ENCODE assay signal across 1 cellular context in genomic region chr20:25195014-25195961, GRCh38.
A peak's percentile ranks its signal among the peaks of the same experiment; 100 is the strongest.
TF ChIP-seq lines count a peak whose summit lies in the region.

TSS of gene ENTPD6 (plus strand) at chr20:25195712. CDS start at chr20:25206537, 10,825 bp downstream.

TF ChIP-seq in K562, 482 proteins besides CTCF, POLR2A, EP300 and RAD21 (continued from another document and continues in another):
- TF ChIP-seq CGGBP1 (CRISPR knock-in tag; IDR thresholded peaks at IDR 0.05): no peak
- no peak for TF ChIP-seq ZNF143 (CRISPR knock-in tag; IDR thresholded peaks at IDR 0.05)
- TF ChIP-seq NCOA2 (IDR thresholded peaks at IDR 0.05; ENCODE audit: partially characterized antibody in 2 of 2): no peak
- TF ChIP-seq IFI16 (CRISPR knock-in tag; IDR thresholded peaks at IDR 0.05): no peak
- peak; percentile 97 for TF ChIP-seq ZBTB2 (IDR thresholded peaks at IDR 0.05)
- peak; percentile 49 for TF ChIP-seq TBP (optimal IDR thresholded peaks at IDR 0.05; ENCODE audit: low read depth, low read length)
- peak; percentile 94 to 97 for TF ChIP-seq MNT (conservative IDR thresholded peaks at IDR 0.05)
- peak; percentile 77; the same call in 1 of the 2 replicates for TF ChIP-seq PHF8 (IDR thresholded peaks at IDR 0.05; ENCODE audit: borderline replicate concordance, low read length)
- TF ChIP-seq SLC30A9 (CRISPR knock-in tag; IDR thresholded peaks at IDR 0.05): no peak
- no peak for TF ChIP-seq CHD2 (IDR thresholded peaks at IDR 0.05; ENCODE audit: low read depth, low read length)
- peak; percentile 83 for TF ChIP-seq POLR2B (IDR thresholded peaks at IDR 0.05; ENCODE audit: low read depth, partially characterized antibody)
- peak; percentile 32; the same call in 1 of the 2 replicates for TF ChIP-seq ZNF740 (CRISPR knock-in tag; IDR thresholded peaks at IDR 0.05)
- TF ChIP-seq ZNF740 (tag; IDR thresholded peaks at IDR 0.05): peak in 1 of 2 experiments; percentile 42; a peak in 1 of 4 replicates
- no peak for TF ChIP-seq ZNF668 (CRISPR knock-in tag; IDR thresholded peaks at IDR 0.05)
- TF ChIP-seq ZNF79 (CRISPR knock-in tag; IDR thresholded peaks at IDR 0.05; ENCODE audit: low read depth): no peak
- TF ChIP-seq EP400 (IDR thresholded peaks at IDR 0.05): peak; percentile 79
- TF ChIP-seq RHOXF2B (CRISPR knock-in tag; conservative IDR thresholded peaks at IDR 0.05): no peak
- TF ChIP-seq NKRF (IDR thresholded peaks at IDR 0.05; ENCODE audit: borderline replicate concordance): 0 out of 2 replicates have a peak, but pooled peaks have one; percentile 14
- peak; percentile 44; the same call in 1 of the 2 replicates for TF ChIP-seq SUPT5H (IDR thresholded peaks at IDR 0.05)
- 0 out of 2 replicates have a peak, but pooled peaks have one; percentile 3 for TF ChIP-seq JUND (IDR thresholded peaks at IDR 0.05; ENCODE audit: borderline replicate concordance, low read depth, low read length)
- no peak for TF ChIP-seq JUND (tag; IDR thresholded peaks at IDR 0.05; ENCODE audit: borderline replicate concordance, low read depth, low read length)
- no peak for TF ChIP-seq ZNF561 (CRISPR knock-in tag; conservative IDR thresholded peaks at IDR 0.05)
- peak; percentile 31 for TF ChIP-seq POU5F1 (IDR thresholded peaks at IDR 0.05; ENCODE audit: borderline replicate concordance, low read depth, low read length, partially characterized antibody)
- TF ChIP-seq MEIS2 (IDR thresholded peaks at IDR 0.05; ENCODE audit: partially characterized antibody): peak; percentile 94
- TF ChIP-seq AFF4 (CRISPR knock-in tag; IDR thresholded peaks at IDR 0.05): no peak
- TF ChIP-seq HDAC1 (IDR thresholded peaks at IDR 0.05): 0 out of 4 replicates have a peak, but pooled peaks of 1 of the 2 experiments have one; percentile 60
- TF ChIP-seq RB1 (IDR thresholded peaks at IDR 0.05; ENCODE audit: low read depth): peak; percentile 31; the same call in 1 of the 2 replicates
- TF ChIP-seq GTF2E2 (tag; IDR thresholded peaks at IDR 0.05): no peak
- TF ChIP-seq MGA (IDR thresholded peaks at IDR 0.05): peak; percentile 77
- TF ChIP-seq SRSF9 (IDR thresholded peaks at IDR 0.05; ENCODE audit: borderline replicate concordance, low read depth, low read length): no peak
- no peak for TF ChIP-seq DLX4 (CRISPR knock-in tag; IDR thresholded peaks at IDR 0.05)
- no peak for TF ChIP-seq BCOR (IDR thresholded peaks at IDR 0.05)
- 0 out of 2 replicates have a peak, but pooled peaks have one; percentile 61 for TF ChIP-seq GATAD2A (IDR thresholded peaks at IDR 0.05)
- TF ChIP-seq TAL1 (IDR thresholded peaks at IDR 0.05): no peak
- TF ChIP-seq TGIF2 (CRISPR knock-in tag; IDR thresholded peaks at IDR 0.05): no peak
- no peak for TF ChIP-seq ETV6 (IDR thresholded peaks at IDR 0.05; ENCODE audit: borderline replicate concordance in 1 of 2, low read depth in 2 of 2, low read length in 1 of 2)
- no peak for TF ChIP-seq ETV6 (CRISPR knock-in tag; IDR thresholded peaks at IDR 0.05; ENCODE audit: borderline replicate concordance)
- 0 out of 2 replicates have a peak, but pooled peaks have one; percentile 16 for TF ChIP-seq SAFB (IDR thresholded peaks at IDR 0.05; ENCODE audit: borderline replicate concordance, low read depth, low read length)
- no peak for TF ChIP-seq HNRNPK (IDR thresholded peaks at IDR 0.05; ENCODE audit: low read depth, low read length, poor library complexity, severe bottlenecking)
- TF ChIP-seq ZNF583 (CRISPR knock-in tag; IDR thresholded peaks at IDR 0.05): no peak
